ENCODE assay signal across 21 cellular contexts in genomic region chr1:78526496-78526895, GRCh38. TPM values are rescaled to one million over a fixed set of nuclear protein-coding genes. Genes with fewer than 3 reads are reported as not detected.
"Had no signal": no experiment of that assay in that cellular context is flagged by ENCODE, and none has a peak within 500 bp of the region (broad histone marks: within the 10 kb centered on the region; RNA-seq: fewer than 3 reads in every experiment).

No MANE protein-coding gene starts in this region.

- H3K9me3 ChIP-seq: colonic mucosa, gastrocnemius medialis, right lobe of liver, thoracic aorta, tibial nerve, upper lobe of left lung had no signal

- H3K36me3 ChIP-seq: colonic mucosa, gastrocnemius medialis, neural progenitor cell, right lobe of liver, thoracic aorta, tibial nerve, upper lobe of left lung had no signal

- H3K4me3 ChIP-seq: colonic mucosa, gastrocnemius medialis, lung, neural progenitor cell, right lobe of liver, thoracic aorta, tibial nerve, upper lobe of left lung had no signal

- H3K27me3 ChIP-seq: colonic mucosa, gastrocnemius medialis, neural progenitor cell, right lobe of liver, tibial nerve, upper lobe of left lung had no signal

- DNase-seq: colonic mucosa; effector memory CD8-positive, alpha-beta T cell; erythroblast; foreskin fibroblast; gastrocnemius medialis; head of caudate nucleus; mesenchymal stem cell; naive thymus-derived CD4-positive, alpha-beta T cell; right lobe of liver; small intestine; stimulated activated CD4-positive, alpha-beta T cell treated with anti-CD3 and anti-CD28 coated beads, Interleukin-15, amount 100 ng/mL, for 24 hours; stimulated activated CD4-positive, alpha-beta T cell treated with anti-CD3 and anti-CD28 coated beads, Interleukin-2, amount 100 ng/mL, for 48 hours; stimulated activated naive B cell treated with anti-CD40 and anti-IgM and Interleukin-4, amounts not matched to agents 10 μg/mL and 1 μg/mL and 100 μg/mL, for 72 hours; upper lobe of left lung had no signal

- H3K4me1 ChIP-seq: colonic mucosa, gastrocnemius medialis, neural progenitor cell, parathyroid adenoma, right lobe of liver, tibial nerve, upper lobe of left lung had no signal

- H3K27ac ChIP-seq: colonic mucosa, gastrocnemius medialis, neural progenitor cell, parathyroid adenoma, right lobe of liver, thoracic aorta, tibial nerve, upper lobe of left lung had no signal

RNA-seq across cellular contexts. Expression of gene PTGFR, which starts 35.7 kb away (rescaled TPM):
- total RNA-seq: naive thymus-derived CD4-positive, alpha-beta T cell; progenitor cell of endocrine pancreas had no signal
- polyA plus RNA-seq: keratinocyte; naive thymus-derived CD4-positive, alpha-beta T cell had no signal
